8 cellular contexts compared by ENCODE assay signal in the genomic region with DNA sequence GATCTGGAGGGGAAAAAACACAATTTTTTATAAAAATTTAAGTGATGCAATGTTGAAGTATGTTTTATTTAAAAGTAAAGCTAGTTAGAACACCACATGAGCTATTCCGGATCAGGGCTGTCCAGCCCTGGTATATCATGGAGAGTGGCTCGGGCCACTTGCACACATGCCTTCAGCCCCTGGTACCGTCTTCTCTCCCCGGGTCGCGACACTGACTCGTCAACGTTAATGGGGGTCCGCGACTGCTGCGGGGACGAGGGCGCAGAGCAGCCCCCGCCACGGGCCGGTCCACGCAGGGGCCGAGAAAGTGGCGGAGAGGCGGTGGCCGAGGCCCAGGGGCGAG.
DNase-seq lines count a peak whose midpoint lies in the region; ATAC-seq and TF ChIP-seq lines count a peak whose summit lies in the region.

No MANE protein-coding gene starts in this region.

- peaks cover 0 to 7% (median 0%) of the 10 kb centered on the region in 7 donors for H3K9me3 Mint-ChIP-seq in CD4-positive, CD25-positive, alpha-beta regulatory T cell

- H3K4me3 ChIP-seq in CD4-positive, CD25-positive, alpha-beta regulatory T cell (ENCODE audit: low read depth, low read length), result no peak overlapping the region
- H3K4me3 ChIP-seq in SJSA1 (peak overlapping the region; percentile 81), fibroblast of the aortic adventitia (ENCODE audit: low read depth, low read length) (peak overlapping the region; percentile 73), neuron (ENCODE audit: low read length) (peak overlapping the region; percentile 96)

- no peak for DNase-seq in CD4-positive, CD25-positive, alpha-beta regulatory T cell
- DNase-seq in SJSA1 (ENCODE audit: low read depth in 1 of 2, low spot score in 2 of 2), result no peak
- DNase-seq in fibroblast of the aortic adventitia (ENCODE audit: low read depth), result peak; percentile 5
- DNase-seq in midbrain (lab: John Stamatoyannopoulos, UW), result no peak
- no peak for DNase-seq in kidney glomerular epithelial cell (lab: John Stamatoyannopoulos, UW)
- no peak for DNase-seq in NK-92 (lab: John Stamatoyannopoulos, UW; ENCODE audit: unreplicated experiment)
- no peak for DNase-seq in NCI-H187 (lab: John Stamatoyannopoulos, UW)

- H3K4me3 Mint-ChIP-seq in CD4-positive, CD25-positive, alpha-beta regulatory T cell, result peak overlapping the region in 3 of 4 donors; percentile 72 to 74 (median 72)

- peaks cover 38% of the 10 kb centered on the region for H3K27me3 ChIP-seq in CD4-positive, CD25-positive, alpha-beta regulatory T cell (ENCODE audit: control insufficient read depth, insufficient read depth, low read length)
- no peaks in the 10 kb centered on the region for H3K27me3 ChIP-seq in SJSA1 (replicated peaks)
- no peaks in the 10 kb centered on the region for H3K27me3 ChIP-seq in neuron (ENCODE audit: insufficient read depth, low read length)

- H3K4me1 Mint-ChIP-seq in CD4-positive, CD25-positive, alpha-beta regulatory T cell, result peaks cover 10 to 19% (median 13%) of the 10 kb centered on the region in 4 donors

- no peaks in the 10 kb centered on the region for H3K36me3 ChIP-seq in CD4-positive, CD25-positive, alpha-beta regulatory T cell (ENCODE audit: control insufficient read depth, insufficient read depth, low read length)
- H3K36me3 ChIP-seq in SJSA1 (no peaks in the 10 kb centered on the region), neuron (ENCODE audit: insufficient read depth, low read length) (no peaks in the 10 kb centered on the region)

- TF ChIP-seq CTCF in fibroblast of the aortic adventitia (IDR thresholded peaks at IDR 0.05; ENCODE audit: insufficient read depth, low read length), result no peak

- peak overlapping the region; percentile 49 for H2AFZ ChIP-seq in neuron (ENCODE audit: low read depth, low read length)

- no peak for ATAC-seq in CD4-positive, CD25-positive, alpha-beta regulatory T cell (ENCODE audit: low read depth in 2 of 2)

- H3K27ac ChIP-seq in CD4-positive, CD25-positive, alpha-beta regulatory T cell (ENCODE audit: insufficient read depth, low read length, poor library complexity, severe bottlenecking), result no peak overlapping the region
- no peak overlapping the region for H3K27ac ChIP-seq in SJSA1

- H3K4me1 ChIP-seq in CD4-positive, CD25-positive, alpha-beta regulatory T cell (ENCODE audit: control insufficient read depth, insufficient read depth, low read length, poor library complexity, severe bottlenecking), result peaks cover 8% of the 10 kb centered on the region
- H3K4me1 ChIP-seq in SJSA1 (replicated peaks), result peaks cover 14% of the 10 kb centered on the region
- H3K4me1 ChIP-seq in neuron (ENCODE audit: insufficient read depth, low read length), result peaks cover 22% of the 10 kb centered on the region

- H3K36me3 Mint-ChIP-seq in CD4-positive, CD25-positive, alpha-beta regulatory T cell, result no peaks in the 10 kb centered on the region

- H3K27ac Mint-ChIP-seq in CD4-positive, CD25-positive, alpha-beta regulatory T cell, result no peak overlapping the region

- no peaks in the 10 kb centered on the region for H3K9me3 ChIP-seq in CD4-positive, CD25-positive, alpha-beta regulatory T cell (ENCODE audit: control insufficient read depth in 2 of 2, low read length in 2 of 2)
- H3K9me3 ChIP-seq in SJSA1 (replicated peaks) (no peaks in the 10 kb centered on the region), neuron (ENCODE audit: low read length) (no peaks in the 10 kb centered on the region)

- peaks cover 60% of the 10 kb centered on the region for H3K27me3 Mint-ChIP-seq in CD4-positive, CD25-positive, alpha-beta regulatory T cell
